In the genomic region with DNA sequence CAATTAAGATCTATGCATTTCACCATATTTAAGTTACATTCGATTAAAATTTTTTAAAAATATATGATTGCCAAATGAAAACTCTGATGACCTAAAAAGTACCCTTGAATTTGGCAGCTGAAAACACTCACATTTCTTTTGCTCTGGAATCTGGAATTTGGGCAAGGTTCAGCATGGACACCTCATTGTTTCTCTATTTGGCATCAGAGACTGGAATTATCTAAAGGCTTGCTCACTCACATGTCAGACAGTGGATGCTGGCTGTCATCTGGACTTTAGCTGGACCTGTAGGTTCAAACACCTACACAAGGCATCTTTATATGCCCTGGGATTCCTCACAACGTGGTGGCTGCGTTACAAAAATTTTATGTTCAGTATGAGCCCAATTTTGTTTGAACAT, we compare ENCODE assay signal across 23 cellular contexts. TPM values are rescaled to one million over a fixed set of nuclear protein-coding genes. Genes with fewer than 3 reads are reported as not detected.
DNase-seq lines count a peak whose midpoint lies in the region; TF ChIP-seq lines count a peak whose summit lies in the region.
"Had no signal": no experiment of that assay in that cellular context is flagged by ENCODE, and none has a peak within 500 bp of the region (broad histone marks: within the 10 kb centered on the region; RNA-seq: fewer than 3 reads in every experiment).

No MANE protein-coding gene starts in this region.

- H3K4me3 ChIP-seq in neutrophil (ENCODE audit: low read depth in 1 of 2, low read length in 1 of 2), result no peak overlapping the region
- no peak overlapping the region for H3K4me3 ChIP-seq in dorsolateral prefrontal cortex
- H3K4me3 ChIP-seq: ascending aorta, esophagus muscularis mucosa, left ventricle myocardium inferior, psoas muscle, stomach, tibial artery had no signal

- H3K36me3 ChIP-seq in neutrophil, result no peaks in the 10 kb centered on the region
- H3K36me3 ChIP-seq: ascending aorta, esophagus muscularis mucosa, left ventricle myocardium inferior, stomach, tibial artery had no signal

- H3K27me3 ChIP-seq in neutrophil, result no peaks in the 10 kb centered on the region
- H3K27me3 ChIP-seq in dorsolateral prefrontal cortex, result no peaks in the 10 kb centered on the region
- H3K27me3 ChIP-seq: ascending aorta, esophagus muscularis mucosa, stomach, tibial artery had no signal

- H3K27ac ChIP-seq in neutrophil (peak overlapping the region; percentile 61), dorsolateral prefrontal cortex (peak overlapping the region in 1 of 59 donors; percentile 48)
- H3K27ac ChIP-seq: ascending aorta, C4-2B, esophagus muscularis mucosa, left ventricle myocardium inferior, psoas muscle, RWPE1, stomach, tibial artery had no signal

- intact Hi-C loops in dorsolateral prefrontal cortex (cut with DNase I), result no loop called here

- TF ChIP-seq CTCF in neutrophil (IDR thresholded peaks at IDR 0.05) (no peak), dorsolateral prefrontal cortex (IDR thresholded peaks at IDR 0.05 in 54 of 56, conservative IDR thresholded peaks at IDR 0.05 in 2 of 56; ENCODE audit: low read depth in 1 of 56, partially characterized antibody in 56 of 56) (no peak)

- DNase-seq in Daoy (ENCODE audit: low read depth), result peak; percentile 26
- DNase-seq in LHCN-M2 (ENCODE audit: low read depth), result peak; percentile 35
- DNase-seq in astrocyte of the hippocampus (ENCODE audit: low read depth, low spot score), result peak; percentile 53
- no peak for DNase-seq in germinal center (ENCODE audit: low spot score)
- DNase-seq in dorsolateral prefrontal cortex, result no peak
- DNase-seq in NCI-H2107 (lab: John Stamatoyannopoulos, UW), result no peak
- DNase-seq in HK-2 (ENCODE audit: unreplicated experiment), result no peak
- DNase-seq: activated T-cell treated with anti-CD3 and anti-CD28 coated beads for 4 hours; central memory CD4-positive, alpha-beta T cell; islet precursor cell; left ventricle myocardium inferior; MM.1S; NCI-H2029; NCI-H446 treated with DMSO at 0.1 percent for 48 hours; psoas muscle; stomach; T-helper 17 cell; tibial artery had no signal

- no peaks in the 10 kb centered on the region for H3K9me3 ChIP-seq in neutrophil
- H3K9me3 ChIP-seq: ascending aorta, esophagus muscularis mucosa, left ventricle myocardium inferior, psoas muscle, stomach, tibial artery had no signal

- H3K4me1 ChIP-seq in neutrophil (ENCODE audit: control insufficient read depth in 1 of 2, insufficient read depth in 1 of 2, low read depth in 1 of 2, low read length in 1 of 2), result peaks cover 62 to 85% of the 10 kb centered on the region in 2 experiments
- H3K4me1 ChIP-seq: left ventricle myocardium inferior, psoas muscle had no signal

RNA-seq across cellular contexts. Expression of gene MBOAT2, which starts 16.1 kb away (rescaled TPM):
- 21.0 and 37.4 TPM in 2 replicates for total RNA-seq in Daoy (2014; rRNA removed; shearing (Covaris generic))
- total RNA-seq in LHCN-M2 (2014; rRNA removed) (22.6 and 23.5 TPM in 2 replicates), dorsolateral prefrontal cortex (100 to 1,000 TPM in 18 of 120 experiments, 10 to 100 TPM in 102; 52.5 to 138 (median 83.9) TPM)
- polyA plus RNA-seq in LHCN-M2 (2012), result 15.3 TPM

Comparison
In these comparisons a context has a peak if more than half of its experiments do, and no peak if none do; other contexts are left out.
1. DNase-seq: peak in Daoy (single experiment), LHCN-M2 (single experiment) and astrocyte of the hippocampus (single experiment); none in germinal center (single experiment), dorsolateral prefrontal cortex (0 of 10), NCI-H2107 (single experiment) and HK-2 (single experiment).